In genomic region chr2:187526776-187527175, GRCh38 we compare ENCODE assay signal across 1 cellular context.
TF ChIP-seq lines count a peak whose summit lies in the region.

No MANE protein-coding gene starts in this region.

TF ChIP-seq in H1, 55 proteins besides CTCF, POLR2A, EP300 and RAD21 (continued from another document):
- TF ChIP-seq SAP30 (IDR thresholded peaks at IDR 0.05; ENCODE audit: insufficient read depth, insufficient replicate concordance, low read length) = no peak
- TF ChIP-seq CREB1 (IDR thresholded peaks at IDR 0.05) = no peak
- TF ChIP-seq CTBP2 (IDR thresholded peaks at IDR 0.05; ENCODE audit: borderline replicate concordance, insufficient read depth, insufficient read length, low read length) = no peak
- no peak for TF ChIP-seq ATF3 (IDR thresholded peaks at IDR 0.05; ENCODE audit: insufficient read depth, low read depth, low read length)
- TF ChIP-seq POU5F1 (IDR thresholded peaks at IDR 0.05; ENCODE audit: low read depth, low read length) = no peak
- TF ChIP-seq KDM5A (IDR thresholded peaks at IDR 0.05; ENCODE audit: low read length) = no peak
- TF ChIP-seq CBX8 (IDR thresholded peaks at IDR 0.05; ENCODE audit: borderline replicate concordance, low read depth, low read length) = no peak
- no peak for TF ChIP-seq BCL11A (IDR thresholded peaks at IDR 0.05; ENCODE audit: low read depth in 2 of 2, low read length in 2 of 2)
- TF ChIP-seq BACH1 (IDR thresholded peaks at IDR 0.05; ENCODE audit: low read length) = no peak
- TF ChIP-seq SP2 (IDR thresholded peaks at IDR 0.05; ENCODE audit: low read length) = no peak
- no peak for TF ChIP-seq SP4 (IDR thresholded peaks at IDR 0.05; ENCODE audit: low read length)
- no peak for TF ChIP-seq ASH2L (IDR thresholded peaks at IDR 0.05; ENCODE audit: low read length)
- TF ChIP-seq CHD2 (IDR thresholded peaks at IDR 0.05; ENCODE audit: low read length) = no peak
